In genomic region chr15:40069178-40070165, GRCh38 we compare ENCODE assay signal across 9 cellular contexts. TPM values are rescaled to one million over a fixed set of nuclear protein-coding genes. Genes with fewer than 3 reads are reported as not detected.
DNase-seq lines count a peak whose midpoint lies in the region; ATAC-seq, FAIRE-seq and TF ChIP-seq lines count a peak whose summit lies in the region.
"Had no signal": no experiment of that assay in that cellular context is flagged by ENCODE, and none has a peak within 500 bp of the region (broad histone marks: within the 10 kb centered on the region; RNA-seq: fewer than 3 reads in every experiment).

No MANE protein-coding gene starts in this region.

- TF ChIP-seq CTCF in HepG2 (CRISPR knock-in tag; IDR thresholded peaks at IDR 0.05) (no peak; the same call in 1 of the 2 replicates), HFFc6 (IDR thresholded peaks at IDR 0.05) (no peak)

- H3K4me1 ChIP-seq in HepG2 (ENCODE audit: insufficient read depth, low read length) = peaks cover 47% of the 10 kb centered on the region

- no peaks in the 10 kb centered on the region for H4K20me1 ChIP-seq in HepG2 (ENCODE audit: insufficient read depth, low read length)

- H3K27ac Mint-ChIP-seq in HFFc6 = no peak overlapping the region
- H3K27ac Mint-ChIP-seq: activated naive CD8-positive, alpha-beta T cell had no signal

- H3K4me3 ChIP-seq in HepG2 (replicated peaks in 1 of 3; ENCODE audit: insufficient read depth in 1 of 3, low read depth in 2 of 3, low read length in 3 of 3) = peak overlapping the region; percentile 55 to 69 (median 58); a peak in 5 of 6 replicates

- TF ChIP-seq EP300 in HepG2 (IDR thresholded peaks at IDR 0.05; ENCODE audit: low read depth in 2 of 2, low read length in 2 of 2) = no peak
- TF ChIP-seq EP300 in HepG2 (CRISPR knock-in tag; IDR thresholded peaks at IDR 0.05; ENCODE audit: borderline replicate concordance) = peak; percentile 60; the same call in 1 of the 2 replicates

- intact Hi-C loops in HepG2 (cut with micrococcal nuclease; ENCODE audit: unreplicated experiment) = loop anchor here (5.0 kb wide), 1 partner anchor 38 kb away; the partner anchor contains the start of gene BMF

- in situ Hi-C loops in HepG2 (cut with HindIII; ENCODE audit: extremely low pct_ligation_motif_present, low pct_unique_long_range_greater_than_20kb) = no loop called here

- H2AFZ ChIP-seq in HepG2 (ENCODE audit: low read length) = no peak overlapping the region

- peaks cover 6% of the 10 kb centered on the region; the same call in 1 of the 2 replicates for H3K4me1 Mint-ChIP-seq in HFFc6 (ENCODE audit: low read depth)

- peak overlapping the region; percentile 79 for H3K27ac ChIP-seq in caudate nucleus (ENCODE audit: low read depth, low read length)
- H3K27ac ChIP-seq in HepG2 (ENCODE audit: extremely low read length, insufficient read depth, low read length) = peak overlapping the region; percentile 69

- peak; percentile 66 for TF ChIP-seq RAD21 in HepG2 (CRISPR knock-in tag; IDR thresholded peaks at IDR 0.05)

- WGBS in HepG2 (ENCODE audit: low lambda C conversion rate) = 9% methylated on average over 20 of the region's 32 CpGs

- TSS peak; percentile 78 for BruUV-seq in HepG2 (replicated peaks; lab: Mats Ljungman, UMichigan)

- peak overlapping the region; percentile 80 for H3K9ac ChIP-seq in HepG2 (ENCODE audit: insufficient read depth, low read depth, low read length)

- CTCF ChIA-PET in HepG2 (lab: Yijun Ruan, JAX; ENCODE audit: low intra/inter-chr PET ratio, low total read pairs) = no interaction called here

- no peaks in the 10 kb centered on the region for H3K36me3 ChIP-seq in HepG2 (replicated peaks in 1 of 2; ENCODE audit: control insufficient read depth in 1 of 2, insufficient read depth in 2 of 2, low read length in 2 of 2)

- H3K27me3 ChIP-seq in HepG2 (ENCODE audit: control insufficient read depth in 1 of 2, insufficient read depth in 2 of 2, low read length in 2 of 2) = no peaks in the 10 kb centered on the region

- H3K36me3 Mint-ChIP-seq in HFFc6 (ENCODE audit: low read depth) = no peaks in the 10 kb centered on the region; the same call in 1 of the 2 replicates
- H3K36me3 Mint-ChIP-seq: activated naive CD8-positive, alpha-beta T cell had no signal

- peak; percentile 81 for DNase-seq in GM18507 (ENCODE audit: extremely low spot score, insufficient read length, low read depth)
- DNase-seq in NCI-H2196 (lab: John Stamatoyannopoulos, UW; ENCODE audit: unreplicated experiment) = peak; percentile 92
- DNase-seq in caudate nucleus (lab: John Stamatoyannopoulos, UW) = peak in 60 of 61 donors; percentile 41 to 98 (median 93)
- peak; percentile 76 for DNase-seq in HepG2 (ENCODE audit: low spot score)
- peak; percentile 98 for DNase-seq in superior temporal gyrus (ENCODE audit: extremely low spot score)
- DNase-seq in HFFc6 = no peak
- no peak for DNase-seq in stimulated activated CD8-positive, alpha-beta memory T cell treated with anti-CD3 and anti-CD28 coated beads, Interleukin-4, amount 100 ng/mL, for 48 hours

- H3K4me3 Mint-ChIP-seq in HFFc6 = no peak overlapping the region
- H3K4me3 Mint-ChIP-seq: activated naive CD8-positive, alpha-beta T cell had no signal

- peak overlapping the region; percentile 94 for H3K4me2 ChIP-seq in HepG2 (ENCODE audit: low read depth, low read length)

- peak; percentile 63 for ATAC-seq in HG02981 (IDR thresholded peaks at IDR 0.05; ENCODE audit: unreplicated experiment)
- peak; percentile 80 for ATAC-seq in HepG2

- H3K9me3 Mint-ChIP-seq in HFFc6 = no peaks in the 10 kb centered on the region

- POLR2A ChIA-PET in HepG2 (lab: Yijun Ruan, JAX) = interaction anchor here (0.6 to 4.6 kb wide), 11 partner anchors 8 to 522 kb away, joined by 3 to 45 read pairs (median 8); partner anchors contain the start of gene BUB1B

- H3K9me3 ChIP-seq in HepG2 (ENCODE audit: low read length) = no peaks in the 10 kb centered on the region

- H3K27me3 Mint-ChIP-seq in HFFc6 (ENCODE audit: insufficient read depth) = peaks cover 7% of the 10 kb centered on the region

- TF ChIP-seq POLR2A in HepG2 (IDR thresholded peaks at IDR 0.05; ENCODE audit: insufficient read depth in 1 of 2, low read depth in 2 of 2, low read length in 2 of 2) = peak in 1 of 2 experiments; percentile 50; a peak in 1 of 4 replicates

- H3K79me2 ChIP-seq in HepG2 (ENCODE audit: insufficient read depth, low read length) = no peaks in the 10 kb centered on the region

- peak; percentile 87 for FAIRE-seq in GM18507 (lab: Jason Lieb, UNC)
- no peak for FAIRE-seq in HepG2 (lab: Jason Lieb, UNC)

TF ChIP-seq in HepG2, 621 proteins besides CTCF, POLR2A, EP300 and RAD21 (continues in another document):
- no peak for TF ChIP-seq PHB2 (IDR thresholded peaks at IDR 0.05; ENCODE audit: partially characterized antibody)
- no peak for TF ChIP-seq MAZ (IDR thresholded peaks at IDR 0.05; ENCODE audit: borderline replicate concordance, low read depth, low read length)
- TF ChIP-seq MAZ (CRISPR knock-in tag; IDR thresholded peaks at IDR 0.05; ENCODE audit: low read depth) = 0 out of 2 replicates have a peak, but pooled peaks have one; percentile 38
- TF ChIP-seq ZNF75D (CRISPR knock-in tag; IDR thresholded peaks at IDR 0.05; ENCODE audit: borderline replicate concordance) = no peak
- TF ChIP-seq HNRNPL (IDR thresholded peaks at IDR 0.05; ENCODE audit: low read depth, low read length) = peak; percentile 99
- peak; percentile 62; the same call in 1 of the 2 replicates for TF ChIP-seq ZZZ3 (CRISPR knock-in tag; IDR thresholded peaks at IDR 0.05; ENCODE audit: borderline replicate concordance)
- no peak for TF ChIP-seq ZNF362 (CRISPR knock-in tag; IDR thresholded peaks at IDR 0.05; ENCODE audit: borderline replicate concordance)

RNA-seq across cellular contexts. Expression of gene SRP14, which starts 30.5 kb away (rescaled TPM):
- 208 and 346 TPM in 2 replicates for total RNA-seq in HepG2 (2016; rRNA removed; fragmentation: Illumina TruSeq; extraction: Trizol)
- 41.2 and 44.6 TPM in 2 replicates for total RNA-seq in HepG2 (2016; cell fraction: cytosol; rRNA removed; fragmentation: Illumina TruSeq; extraction: Trizol; ENCODE audit: low read depth)
- 215 and 364 TPM in 2 replicates for total RNA-seq in HepG2 (2016; cell fraction: insoluble cytoplasmic fraction; rRNA removed; fragmentation: Illumina TruSeq; extraction: Trizol)
- 66.6 and 67.3 TPM in 2 replicates for total RNA-seq in HepG2 (2016; cell fraction: membrane; rRNA removed; fragmentation: Illumina TruSeq; extraction: Trizol)
- 83.4 and 83.7 TPM in 2 replicates for total RNA-seq in HepG2 (2016; cell fraction: nucleus; rRNA removed; fragmentation: Illumina TruSeq; extraction: Trizol)
- polyA plus RNA-seq in HepG2 (2011; rRNA removed) = 257 and 356 TPM in 2 replicates
- 182 and 220 TPM in 2 replicates for polyA plus RNA-seq in HepG2 (2011; cell fraction: cytosol; rRNA removed)
- polyA plus RNA-seq in HepG2 (2011; cell fraction: nucleus; rRNA removed) = 51.4 and 52.1 TPM in 2 replicates
- 184 and 206 TPM in 2 replicates for polyA plus RNA-seq in HepG2 (2012)
- polyA plus RNA-seq in HepG2 (2016; cell fraction: cytosol; fragmentation: Illumina TruSeq; extraction: Trizol; ENCODE audit: low read depth) = 72.3 and 76.1 TPM in 2 replicates
- 607 and 646 TPM in 2 replicates for polyA plus RNA-seq in HepG2 (2016; cell fraction: insoluble cytoplasmic fraction; fragmentation: Illumina TruSeq; extraction: Trizol; ENCODE audit: low read depth)
- 102 TPM in 2 replicates for polyA plus RNA-seq in HepG2 (2016; cell fraction: membrane; fragmentation: Illumina TruSeq; extraction: Trizol; ENCODE audit: low read depth)
- polyA plus RNA-seq in HepG2 (2016; cell fraction: nucleus; fragmentation: Illumina TruSeq; extraction: Trizol; ENCODE audit: insufficient read depth, low read depth) = 218 and 240 TPM in 2 replicates
- polyA minus RNA-seq in HepG2 (2011; rRNA and poly(A)+ RNA removed; ENCODE audit: low replicate concordance) = 39.8 and 85.1 TPM in 2 replicates
- polyA minus RNA-seq in HepG2 (2011; cell fraction: cytosol; rRNA and poly(A)+ RNA removed) = 43.2 and 55.2 TPM in 2 replicates
- polyA minus RNA-seq in HepG2 (2011; cell fraction: nucleus; rRNA and poly(A)+ RNA removed) = 31.1 and 41.5 TPM in 2 replicates
- total RNA-seq in HFFc6 (2021; fragmentation: NEBNext Ultra II Directional; extraction: Animal tissue kit (Norgen Biotek cat#: 25700)) = 100 to 1,000 TPM; 177 to 227 (median 212) TPM

RNA-seq across cellular contexts. Expression of gene BMF, which starts 39.2 kb away (rescaled TPM):
- total RNA-seq in HepG2 (2016; rRNA removed; fragmentation: Illumina TruSeq; extraction: Trizol) = 5.4 and 8.7 TPM in 2 replicates
- total RNA-seq in HepG2 (2016; cell fraction: cytosol; rRNA removed; fragmentation: Illumina TruSeq; extraction: Trizol; ENCODE audit: low read depth) = 0.88 and 1.0 TPM in 2 replicates
- total RNA-seq in HepG2 (2016; cell fraction: insoluble cytoplasmic fraction; rRNA removed; fragmentation: Illumina TruSeq; extraction: Trizol) = 5.1 and 9.6 TPM in 2 replicates
- 2.8 and 3.2 TPM in 2 replicates for total RNA-seq in HepG2 (2016; cell fraction: membrane; rRNA removed; fragmentation: Illumina TruSeq; extraction: Trizol)
- 11.8 and 14.8 TPM in 2 replicates for total RNA-seq in HepG2 (2016; cell fraction: nucleus; rRNA removed; fragmentation: Illumina TruSeq; extraction: Trizol)
- polyA plus RNA-seq in HepG2 (2011; rRNA removed) = 15.9 and 32.7 TPM in 2 replicates
- 12.2 and 20.6 TPM in 2 replicates for polyA plus RNA-seq in HepG2 (2011; cell fraction: cytosol; rRNA removed)
- polyA plus RNA-seq in HepG2 (2011; cell fraction: nucleus; rRNA removed) = 28.3 and 48.7 TPM in 2 replicates
- polyA plus RNA-seq in HepG2 (2012) = 14.9 and 27.8 TPM in 2 replicates
- polyA plus RNA-seq in HepG2 (2016; cell fraction: cytosol; fragmentation: Illumina TruSeq; extraction: Trizol; ENCODE audit: low read depth) = 0.38 and 0.44 TPM in 2 replicates
- 4.3 and 4.9 TPM in 2 replicates for polyA plus RNA-seq in HepG2 (2016; cell fraction: insoluble cytoplasmic fraction; fragmentation: Illumina TruSeq; extraction: Trizol; ENCODE audit: low read depth)
- 0.95 and 1.0 TPM in 2 replicates for polyA plus RNA-seq in HepG2 (2016; cell fraction: membrane; fragmentation: Illumina TruSeq; extraction: Trizol; ENCODE audit: low read depth)
- 13.0 and 15.3 TPM in 2 replicates for polyA plus RNA-seq in HepG2 (2016; cell fraction: nucleus; fragmentation: Illumina TruSeq; extraction: Trizol; ENCODE audit: insufficient read depth, low read depth)
- polyA minus RNA-seq in HepG2 (2011; rRNA and poly(A)+ RNA removed; ENCODE audit: low replicate concordance) = 3.0 and 44.4 TPM in 2 replicates
- 11.2 and 23.6 TPM in 2 replicates for polyA minus RNA-seq in HepG2 (2011; cell fraction: cytosol; rRNA and poly(A)+ RNA removed)
- 23.4 and 35.4 TPM in 2 replicates for polyA minus RNA-seq in HepG2 (2011; cell fraction: nucleus; rRNA and poly(A)+ RNA removed)
- total RNA-seq in HFFc6 (2021; fragmentation: NEBNext Ultra II Directional; extraction: Animal tissue kit (Norgen Biotek cat#: 25700)) = 1 to 10 TPM in 2 of 6 experiments, under 1 TPM in 4; 0.57 to 1.2 (median 0.81) TPM

Comparison
In these comparisons a context has a peak if more than half of its experiments do, and no peak if none do; other contexts are left out.
1. DNase-seq: peak in GM18507 (single experiment), NCI-H2196 (single experiment), caudate nucleus (60 of 61), HepG2 (single experiment) and superior temporal gyrus (single experiment); none in HFFc6 (single experiment) and stimulated activated CD8-positive, alpha-beta memory T cell treated with anti-CD3 and anti-CD28 coated beads, Interleukin-4, amount 100 ng/mL, for 48 hours (single experiment).